Comparison of ENCODE assay signal across 9 cellular contexts in the genomic region with DNA sequence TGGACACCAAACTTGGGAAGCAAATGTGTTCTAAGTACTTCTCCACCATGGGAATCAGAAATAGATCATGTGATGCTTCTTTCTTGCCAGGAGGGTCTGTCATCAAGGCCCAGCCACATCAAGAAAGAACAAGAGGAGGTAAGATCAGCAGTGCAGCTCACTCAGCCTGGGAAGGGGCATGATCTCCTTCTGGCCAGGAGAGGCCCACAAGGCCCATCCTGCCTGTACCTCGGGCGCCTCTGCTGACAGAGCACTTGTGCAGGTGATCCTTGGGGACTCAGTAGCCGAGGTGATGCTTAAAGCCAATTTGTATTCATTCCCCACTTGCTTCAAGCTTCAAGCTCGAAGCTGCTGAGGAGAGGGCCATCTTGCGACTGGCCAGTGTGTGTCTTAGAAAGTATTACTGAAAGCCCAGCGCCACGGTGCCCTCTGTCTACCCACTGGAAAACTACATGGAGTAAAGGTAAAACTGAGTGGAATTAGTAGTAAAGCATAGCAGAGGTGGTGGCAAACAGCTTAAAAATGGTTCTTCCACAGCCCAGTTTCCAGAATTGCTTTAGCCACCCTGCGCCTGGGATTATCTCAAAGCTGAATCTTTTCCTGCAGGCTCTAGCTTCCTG. TPM values are rescaled to one million over a fixed set of nuclear protein-coding genes. Genes with fewer than 3 reads are reported as not detected.
DNase-seq lines count a peak whose midpoint lies in the region; ATAC-seq and TF ChIP-seq lines count a peak whose summit lies in the region.
"Had no signal": no experiment of that assay in that cellular context is flagged by ENCODE, and none has a peak within 500 bp of the region (broad histone marks: within the 10 kb centered on the region; RNA-seq: fewer than 3 reads in every experiment).

No MANE protein-coding gene starts in this region.

- H4K20me1 ChIP-seq in Loucy (ENCODE audit: insufficient read depth, low read length, poor library complexity, severe bottlenecking), result no peaks in the 10 kb centered on the region

- H3K4me1 ChIP-seq in Caco-2 (no peaks in the 10 kb centered on the region), Loucy (ENCODE audit: insufficient read depth, low read length, poor library complexity, severe bottlenecking) (no peaks in the 10 kb centered on the region), transverse colon (peaks cover 8 to 24% (median 20%) of the 10 kb centered on the region in 4 donors)

- no peak for ATAC-seq in HG03135 (IDR thresholded peaks at IDR 0.05; ENCODE audit: unreplicated experiment)

- TF ChIP-seq CTCF in Caco-2 (IDR thresholded peaks at IDR 0.05; ENCODE audit: insufficient read depth in 1 of 2, low read depth in 1 of 2, low read length in 1 of 2, severe bottlenecking in 1 of 2, unreplicated experiment in 1 of 2) (peak; percentile 33 to 36), Loucy (conservative IDR thresholded peaks at IDR 0.05; ENCODE audit: low read length) (peak; percentile 71), transverse colon (IDR thresholded peaks at IDR 0.05) (peak in 2 of 5 experiments; percentile 10 to 25)

- no peak for TF ChIP-seq POLR2A in transverse colon (IDR thresholded peaks at IDR 0.05)

- DNase-seq in Caco-2, result peak in 1 of 2 experiments; percentile 35
- peak; percentile 55 for DNase-seq in cerebellar cortex (ENCODE audit: low spot score)
- peak; percentile 76 for DNase-seq in midbrain (lab: John Stamatoyannopoulos, UW)
- DNase-seq in transverse colon, result no peak
- DNase-seq in activated CD4-positive, CD25-positive, alpha-beta regulatory T cell (lab: John Stamatoyannopoulos, UW), result no peak
- no peak for DNase-seq in NCI-H2196 (lab: John Stamatoyannopoulos, UW; ENCODE audit: unreplicated experiment)

- no peaks in the 10 kb centered on the region for H3K36me3 ChIP-seq in Caco-2 (ENCODE audit: control insufficient read depth, insufficient read depth, low read length)
- peaks cover 18% of the 10 kb centered on the region; the same call in 1 of the 2 replicates for H3K36me3 ChIP-seq in Loucy (ENCODE audit: insufficient read depth, low read length)
- peaks cover 0 to 6% (median 0%) of the 10 kb centered on the region in 4 donors for H3K36me3 ChIP-seq in transverse colon

- no peaks in the 10 kb centered on the region for H3K79me2 ChIP-seq in Loucy (ENCODE audit: insufficient read depth, low read length)

- H2AFZ ChIP-seq in Loucy (ENCODE audit: low read length), result no peak overlapping the region

- H3K36me3 Mint-ChIP-seq in Caco-2 (ENCODE audit: insufficient read depth, unreplicated experiment), result peaks cover 36% of the 10 kb centered on the region

- no peaks in the 10 kb centered on the region for H3K4me1 Mint-ChIP-seq in Caco-2 (ENCODE audit: low read depth, unreplicated experiment)

- BruUV-seq in Caco-2 (replicated peaks; lab: Mats Ljungman, UMichigan), result no TSS peak

- intact Hi-C loops in Caco-2 (cut with micrococcal nuclease; ENCODE audit: unreplicated experiment), result loop anchor here (2.0 to 10.0 kb wide), 2 partner anchors 49 to 115 kb away; partner anchors contain the start of gene NID2
- intact Hi-C loops in transverse colon (cut with DNase I; ENCODE audit: low total_unique reads), result no loop called here

- H3F3A ChIP-seq in Loucy (ENCODE audit: low read depth), result no peaks in the 10 kb centered on the region

- H3K27ac ChIP-seq in transverse colon, result no peak overlapping the region
- H3K27ac ChIP-seq: HL-60 had no signal

- no peak overlapping the region for H3K9ac ChIP-seq in Loucy (ENCODE audit: low read depth, low read length, poor library complexity, severe bottlenecking)

- in situ Hi-C loops in transverse colon (cut with MboI; ENCODE audit: low pct_ligation_motif_present in 1 of 4, low pct_unique_long_range_greater_than_20kb in 1 of 4, low sequenced_read_pairs in 3 of 4), result loop anchor here in 1 of 4 donors (25.0 kb wide), 2 partner anchors 247 to 472 kb away; partner anchors contain the start of gene PTGDR

- 60 to 87% methylated on average over 3 to 8 of the region's 8 CpGs for WGBS in transverse colon (ENCODE audit: low coverage in 1 of 2), 2 donors

- CTCF ChIA-PET in Caco-2 (lab: Charles Lee), result interaction anchor here (0.7 to 1.7 kb wide), 3 partner anchors 10 to 56 kb away, joined by 3 to 4 read pairs (median 3); no protein-coding TSS in a partner anchor

- no peak overlapping the region for H3K27ac Mint-ChIP-seq in Caco-2 (ENCODE audit: unreplicated experiment)

- H3K9me3 Mint-ChIP-seq in Caco-2 (ENCODE audit: unreplicated experiment), result no peaks in the 10 kb centered on the region

- no peaks in the 10 kb centered on the region for H3K27me3 ChIP-seq in Caco-2 (replicated peaks; ENCODE audit: control insufficient read depth, insufficient read depth, low read length)
- no peaks in the 10 kb centered on the region for H3K27me3 ChIP-seq in Loucy (ENCODE audit: insufficient read depth, low read length, poor library complexity, severe bottlenecking)
- no peaks in the 10 kb centered on the region for H3K27me3 ChIP-seq in transverse colon

- TF ChIP-seq EP300 in transverse colon (IDR thresholded peaks at IDR 0.05; ENCODE audit: low read depth), result no peak

- POLR2A ChIA-PET in Caco-2 (lab: Charles Lee), result no interaction called here

- H3K4me3 Mint-ChIP-seq in Caco-2 (ENCODE audit: unreplicated experiment), result no peak overlapping the region

- H3K9me2 ChIP-seq in Loucy (replicated peaks; ENCODE audit: low read depth, low read length), result no peaks in the 10 kb centered on the region

- no peak overlapping the region for H3K4me2 ChIP-seq in Loucy (ENCODE audit: low read depth, low read length, poor library complexity, severe bottlenecking)

- no peaks in the 10 kb centered on the region for H3K9me3 ChIP-seq in Caco-2
- H3K9me3 ChIP-seq in Loucy (ENCODE audit: insufficient read depth, low read depth, low read length), result no peaks in the 10 kb centered on the region
- no peaks in the 10 kb centered on the region for H3K9me3 ChIP-seq in transverse colon

- H3K27me3 Mint-ChIP-seq in Caco-2 (ENCODE audit: insufficient read depth, unreplicated experiment), result no peaks in the 10 kb centered on the region

- H3K4me3 ChIP-seq in Caco-2 (ENCODE audit: low read depth, low read length) (no peak overlapping the region), Loucy (ENCODE audit: low read length, poor library complexity, severe bottlenecking) (no peak overlapping the region), transverse colon (no peak overlapping the region)

RNA-seq across cellular contexts. Expression of gene RTRAF, which starts 26.2 kb away (rescaled TPM):
- total RNA-seq in Caco-2 (2022) (217 and 223 TPM in 2 replicates), transverse colon (10 to 100 TPM; 28.1 to 92.8 (median 51.5) TPM)

RNA-seq across cellular contexts. Expression of gene NID2, which starts 53.3 kb away (rescaled TPM):
- total RNA-seq in Caco-2 (2022), result 9.5 and 10.8 TPM in 2 replicates
- total RNA-seq in transverse colon, result 10 to 100 TPM in 3 of 4 donors, 1 to 10 TPM in 1; 8.3 to 62.7 (median 27.4) TPM

Comparison
In these comparisons a context has a peak if more than half of its experiments do, and no peak if none do; other contexts are left out.
1. DNase-seq: peak in cerebellar cortex (single experiment) and midbrain (single experiment); none in transverse colon (single experiment), activated CD4-positive, CD25-positive, alpha-beta regulatory T cell (0 of 4) and NCI-H2196 (single experiment).